Comparison of ENCODE assay signal across 8 cellular contexts in the genomic region with DNA sequence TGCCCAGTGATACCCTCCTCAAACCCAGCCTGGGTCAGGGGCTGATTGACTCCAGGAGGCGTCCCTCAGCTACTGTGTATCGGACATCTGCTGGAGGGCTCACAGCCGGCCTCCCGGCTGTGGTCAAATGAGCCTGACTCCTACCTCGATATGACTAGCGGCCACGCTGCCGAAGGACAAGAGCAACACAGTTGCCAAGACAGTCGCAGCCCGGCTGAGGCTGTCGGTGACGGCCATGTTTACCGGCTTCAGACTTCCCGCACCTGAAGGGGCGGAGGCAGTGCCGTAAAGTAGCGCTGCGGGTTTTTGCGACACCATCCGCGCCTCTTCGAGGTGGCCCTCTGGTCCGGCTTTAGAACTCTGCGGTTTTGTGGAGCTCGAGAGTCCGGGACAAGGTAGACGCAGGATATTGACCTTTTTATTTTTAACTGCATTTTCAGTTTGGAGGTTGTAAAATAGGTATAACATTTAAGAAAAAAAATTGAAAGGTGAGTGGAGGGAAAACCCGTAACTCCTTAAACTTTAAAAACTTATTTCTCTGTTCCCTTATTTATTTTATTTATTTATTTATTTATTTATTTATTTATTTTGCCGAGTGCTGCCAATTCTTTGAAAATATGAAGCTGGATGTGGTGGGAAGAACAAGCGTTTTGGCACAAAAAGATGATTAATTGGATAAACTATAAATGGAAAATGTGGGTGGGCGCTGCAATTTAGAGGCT.
A peak's percentile ranks its signal among the peaks of the same experiment; 100 is the strongest.
DNase-seq lines count a peak whose midpoint lies in the region; TF ChIP-seq lines count a peak whose summit lies in the region.

A gene (minus strand): TSS at position 265 of the 722 bp plus-strand sequence. CDS start 28 bp downstream, at position 237.

- peak; percentile 34 for DNase-seq in GM04503 (ENCODE audit: low read depth)
- peak; percentile 93 for DNase-seq in HEK293T (ENCODE audit: extremely low spot score)
- DNase-seq in MV-4-11 (lab: John Stamatoyannopoulos, UW): peak; percentile 78
- DNase-seq in SK-N-MC (ENCODE audit: low read depth, low spot score): no peak
- DNase-seq in activated naive CD4-positive, alpha-beta T cell treated with anti-CD3 and anti-CD28 coated beads, Interleukin-2, amount 50 U/mL, for 16 hours: peak; percentile 88
- DNase-seq in germinal center (ENCODE audit: low spot score): peak; percentile 74
- DNase-seq in non-pigmented ciliary epithelial cell (ENCODE audit: low read depth): peak; percentile 45
- peak; percentile 91 for DNase-seq in superior temporal gyrus (ENCODE audit: extremely low spot score)

- no peaks in the 10 kb centered on the region for H3K9me3 ChIP-seq in SK-N-MC (ENCODE audit: low read depth, low read length)

- CTCF ChIA-PET in HEK293T (lab: Yijun Ruan, JAX): no interaction called here

- H3K27ac ChIP-seq in SK-N-MC: no peak within 1 kb of the TSS

- H3K9ac ChIP-seq in SK-N-MC (ENCODE audit: insufficient read length): peak within 1 kb of the TSS; percentile 90

- H3K4me3 ChIP-seq in SK-N-MC: peak within 1 kb of the TSS; percentile 99

- H3K36me3 ChIP-seq in SK-N-MC (ENCODE audit: insufficient read depth, low read length): peaks cover 5% of the 10 kb centered on the region; the same call in 1 of the 2 replicates

- POLR2A ChIA-PET in HEK293T (lab: Yijun Ruan, JAX): interaction anchor here (0.9 to 1.8 kb wide), 4 partner anchors 17 to 63 kb away, joined by 3 to 6 read pairs (median 3); no protein-coding TSS in a partner anchor

TF ChIP-seq in HEK293T, 16 proteins besides CTCF, POLR2A, EP300 and RAD21:
- TF ChIP-seq CTBP1 (IDR thresholded peaks at IDR 0.05; ENCODE audit: borderline replicate concordance): no peak
- no peak for TF ChIP-seq BHLHE40 (IDR thresholded peaks at IDR 0.05; ENCODE audit: borderline replicate concordance)
- TF ChIP-seq FOXM1 (IDR thresholded peaks at IDR 0.05; ENCODE audit: borderline replicate concordance): no peak
- TF ChIP-seq L3MBTL2 (conservative IDR thresholded peaks at IDR 0.05): peak; percentile 52; the same call in 1 of the 2 replicates
- TF ChIP-seq TARDBP (IDR thresholded peaks at IDR 0.05): no peak
- TF ChIP-seq ZNF384 (IDR thresholded peaks at IDR 0.05): no peak
- TF ChIP-seq ARNT (IDR thresholded peaks at IDR 0.05): no peak
- TF ChIP-seq HDGF (IDR thresholded peaks at IDR 0.05; ENCODE audit: borderline replicate concordance): no peak
- TF ChIP-seq FOXA1 (IDR thresholded peaks at IDR 0.05): no peak
- TF ChIP-seq ELF4 (IDR thresholded peaks at IDR 0.05): peak; percentile 38
- TF ChIP-seq NFRKB (IDR thresholded peaks at IDR 0.05): no peak
- peak; percentile 91 for TF ChIP-seq FOXK2 (IDR thresholded peaks at IDR 0.05)
- TF ChIP-seq LEF1 (IDR thresholded peaks at IDR 0.05; ENCODE audit: borderline replicate concordance): no peak
- TF ChIP-seq, protein P1, sequence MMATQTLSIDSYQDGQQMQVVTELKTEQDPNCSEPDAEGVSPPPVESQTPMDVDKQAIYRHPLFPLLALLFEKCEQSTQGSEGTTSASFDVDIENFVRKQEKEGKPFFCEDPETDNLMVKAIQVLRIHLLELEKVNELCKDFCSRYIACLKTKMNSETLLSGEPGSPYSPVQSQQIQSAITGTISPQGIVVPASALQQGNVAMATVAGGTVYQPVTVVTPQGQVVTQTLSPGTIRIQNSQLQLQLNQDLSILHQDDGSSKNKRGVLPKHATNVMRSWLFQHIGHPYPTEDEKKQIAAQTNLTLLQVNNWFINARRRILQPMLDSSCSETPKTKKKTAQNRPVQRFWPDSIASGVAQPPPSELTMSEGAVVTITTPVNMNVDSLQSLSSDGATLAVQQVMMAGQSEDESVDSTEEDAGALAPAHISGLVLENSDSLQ (IDR thresholded peaks at IDR 0.05): no peak; the same call in 1 of the 2 replicates
